Comparison of ENCODE assay signal across 11 cellular contexts in genomic region chr9:108972186-108972585, GRCh38.
"Had no signal": no experiment of that assay in that cellular context is flagged by ENCODE, and none has a peak within 500 bp of the region (broad histone marks: within the 10 kb centered on the region; RNA-seq: fewer than 3 reads in every experiment).

No MANE protein-coding gene starts in this region.

- DNase-seq: activated CD4-positive, alpha-beta T cell treated with anti-CD3 and anti-CD28 coated beads, Interleukin-2, amount 50 U/mL, for 4 hours; activated CD4-positive, CD25-positive, alpha-beta regulatory T cell treated with anti-CD3 and anti-CD28 coated beads, Interleukin-2, amount 50 U/mL, for 72 hours; activated effector memory CD4-positive, alpha-beta T cell treated with Interleukin-2 at 50 U/mL for 16 hours; activated T-cell treated with anti-CD3 and anti-CD28 coated beads, Interleukin-2, amount 50 U/mL, for 24 hours; amniotic stem cell; effector CD8-positive, alpha-beta T cell; mucosa of descending colon; naive thymus-derived CD8-positive, alpha-beta T cell; nucleus accumbens; stimulated activated naive CD4-positive, alpha-beta T cell treated with Interleukin-2 at 50 U/mL for 16 hours had no signal

- H3K4me3 ChIP-seq: mucosa of descending colon had no signal

- H3K9me3 ChIP-seq: mucosa of descending colon had no signal

- FAIRE-seq: frontal cortex had no signal
